Comparison of ENCODE assay signal across 8 cellular contexts in the genomic region with DNA sequence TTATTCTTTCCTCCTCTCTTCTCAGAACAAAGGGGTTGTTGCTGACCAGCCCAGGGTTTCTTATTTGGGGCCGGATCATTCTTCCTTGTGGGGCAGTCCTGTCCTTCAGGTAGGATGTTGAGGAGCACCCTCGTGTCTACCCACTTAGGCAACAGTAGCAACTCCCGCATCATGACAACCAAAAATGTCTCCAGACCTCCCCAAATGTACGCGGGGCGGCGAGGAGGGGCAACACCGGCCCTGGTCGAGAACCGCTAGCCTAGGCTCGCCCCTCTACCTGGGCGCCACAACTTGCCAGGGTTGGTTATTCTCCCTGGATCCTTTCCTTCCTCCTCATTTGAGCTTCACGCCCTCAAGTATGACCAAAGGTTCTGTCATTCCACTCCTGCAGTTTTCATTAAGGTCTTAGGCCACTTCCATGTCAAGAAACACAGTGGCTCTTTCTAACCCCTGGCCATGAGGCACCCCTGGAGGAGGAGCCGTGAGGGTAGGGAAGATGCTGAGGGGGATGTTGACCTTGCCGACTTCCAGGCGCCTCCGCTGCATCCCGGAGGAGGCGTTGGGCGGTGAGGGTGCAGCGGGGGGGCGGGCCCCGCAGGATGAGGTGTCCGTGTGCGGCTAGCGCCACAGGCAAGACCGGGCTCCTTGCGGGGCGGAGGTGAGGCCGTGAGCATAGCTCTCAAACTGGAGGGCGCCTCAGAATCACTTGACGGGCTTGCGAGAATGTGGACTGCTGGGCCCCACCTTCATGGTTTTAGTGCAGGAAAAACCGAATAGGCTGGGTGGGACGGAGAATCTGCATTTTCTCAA. TPM values are rescaled to one million over a fixed set of nuclear protein-coding genes. Genes with fewer than 3 reads are reported as not detected.
DNase-seq lines count a peak whose midpoint lies in the region; ATAC-seq and TF ChIP-seq lines count a peak whose summit lies in the region.

No MANE protein-coding gene starts in this region.

- no peaks in the 10 kb centered on the region for H3K36me3 Mint-ChIP-seq in activated CD4-positive, alpha-beta memory T cell treated with anti-CD3 and anti-CD28 coated beads for 36 hours

- peaks cover 23% of the 10 kb centered on the region for H3K27me3 Mint-ChIP-seq in activated CD4-positive, alpha-beta memory T cell treated with anti-CD3 and anti-CD28 coated beads for 36 hours

- POLR2A ChIA-PET in activated CD4-positive, alpha-beta memory T cell treated with anti-CD3 and anti-CD28 coated beads for 36 hours (lab: Charles Lee), result interaction anchor here (0.8 kb wide), 1 partner anchor 226 kb away, joined by 3 read pairs; no protein-coding TSS in a partner anchor

- H3K4me1 Mint-ChIP-seq in activated CD4-positive, alpha-beta memory T cell treated with anti-CD3 and anti-CD28 coated beads for 36 hours (ENCODE audit: low read depth), result peaks cover 11% of the 10 kb centered on the region

- no peaks in the 10 kb centered on the region for H3K4me1 ChIP-seq in parathyroid adenoma

- no peaks in the 10 kb centered on the region for H3K79me2 ChIP-seq in parathyroid adenoma

- H3K4me2 ChIP-seq in parathyroid adenoma (ENCODE audit: low read length), result peak overlapping the region; percentile 99

- H3K9ac ChIP-seq in parathyroid adenoma, result no peak overlapping the region

- no peaks in the 10 kb centered on the region for H3K27me3 ChIP-seq in parathyroid adenoma (ENCODE audit: control insufficient read depth, insufficient read depth, low read length)

- ATAC-seq in GM18505 (IDR thresholded peaks at IDR 0.05; ENCODE audit: unreplicated experiment), result peak; percentile 5
- peak; percentile 16 for ATAC-seq in HG03442 (IDR thresholded peaks at IDR 0.05; ENCODE audit: unreplicated experiment)
- ATAC-seq in HG03139 (IDR thresholded peaks at IDR 0.05; ENCODE audit: unreplicated experiment), result no peak

- peak overlapping the region; percentile 73 for H3K4me3 ChIP-seq in AG09309 (ENCODE audit: control insufficient read depth, low read depth, low read length)
- H3K4me3 ChIP-seq in parathyroid adenoma (ENCODE audit: low read depth, low read length), result peak overlapping the region; percentile 65

- H3K4me3 Mint-ChIP-seq in activated CD4-positive, alpha-beta memory T cell treated with anti-CD3 and anti-CD28 coated beads for 36 hours, result peak overlapping the region; percentile 73

- no peak overlapping the region for H3K27ac Mint-ChIP-seq in activated CD4-positive, alpha-beta memory T cell treated with anti-CD3 and anti-CD28 coated beads for 36 hours

- TF ChIP-seq POLR2A in GM18505 (IDR thresholded peaks at IDR 0.05; ENCODE audit: borderline replicate concordance, extremely low read depth, insufficient read depth, insufficient read length), result no peak

- H3K9me3 ChIP-seq in parathyroid adenoma (ENCODE audit: control insufficient read depth, low read length), result no peaks in the 10 kb centered on the region

- no peaks in the 10 kb centered on the region for H3K36me3 ChIP-seq in parathyroid adenoma (ENCODE audit: control insufficient read depth, insufficient read depth, low read length)

- intact Hi-C loops in activated CD4-positive, alpha-beta memory T cell treated with anti-CD3 and anti-CD28 coated beads for 36 hours (cut with micrococcal nuclease), result loop anchor here (1.0 to 5.0 kb wide), 3 partner anchors 30 to 149 kb away; no protein-coding TSS in a partner anchor
- intact Hi-C loops in head of caudate nucleus (cut with DNase I), result loop anchor here (5.0 kb wide), 1 partner anchor 109 kb away; no protein-coding TSS in a partner anchor

- peak overlapping the region; percentile 99 for H2AFZ ChIP-seq in parathyroid adenoma

- DNase-seq in AG09309 (ENCODE audit: low read depth), result no peak
- DNase-seq in activated CD4-positive, alpha-beta memory T cell treated with anti-CD3 and anti-CD28 coated beads for 36 hours, result peak; percentile 40
- DNase-seq in head of caudate nucleus, result peak in 39 of 42 donors; percentile 9 to 73 (median 41)
- DNase-seq in OCI-M1 (lab: John Stamatoyannopoulos, UW), result no peak

- TF ChIP-seq CTCF in AG09309 (IDR thresholded peaks at IDR 0.05; ENCODE audit: control insufficient read depth, insufficient read depth, low read depth, low read length, missing control alignments) (no peak), parathyroid adenoma (IDR thresholded peaks at IDR 0.05) (no peak)

- CTCF ChIA-PET in activated CD4-positive, alpha-beta memory T cell treated with anti-CD3 and anti-CD28 coated beads for 36 hours (lab: Charles Lee), result interaction anchor here (0.7 to 6.3 kb wide), 22 partner anchors 8 to 646 kb away, joined by 3 to 71 read pairs (median 3); partner anchors contain the start of genes AKAP10 and B9D1

- H3K27ac ChIP-seq in parathyroid adenoma, result peak overlapping the region; percentile 26

- no peaks in the 10 kb centered on the region for H3K9me3 Mint-ChIP-seq in activated CD4-positive, alpha-beta memory T cell treated with anti-CD3 and anti-CD28 coated beads for 36 hours

RNA-seq across cellular contexts. Expression of gene SPECC1, which starts 0.7 kb away (rescaled TPM):
- total RNA-seq in activated CD4-positive, alpha-beta memory T cell treated with anti-CD3 and anti-CD28 coated beads for 36 hours, result 10 to 100 TPM; 15.4 to 17.0 TPM

RNA-seq across cellular contexts. Expression of gene AKAP10, which starts 30.8 kb away (rescaled TPM):
- 10 to 100 TPM; 28.4 to 31.8 TPM for total RNA-seq in activated CD4-positive, alpha-beta memory T cell treated with anti-CD3 and anti-CD28 coated beads for 36 hours

Comparison
In these comparisons a context has a peak if more than half of its experiments do, and no peak if none do; other contexts are left out.
1. DNase-seq: peak in activated CD4-positive, alpha-beta memory T cell treated with anti-CD3 and anti-CD28 coated beads for 36 hours (single experiment) and head of caudate nucleus (39 of 42); none in AG09309 (single experiment) and OCI-M1 (single experiment).